ENCODE assay signal across 1 cellular context in genomic region chr1:22093513-22093912, GRCh38.
TF ChIP-seq lines count a peak whose summit lies in the region.

No MANE protein-coding gene starts in this region.

TF ChIP-seq in K562, 482 proteins besides CTCF, POLR2A, EP300 and RAD21:
- TF ChIP-seq CGGBP1 (CRISPR knock-in tag; IDR thresholded peaks at IDR 0.05) (no peak), MCM7 (IDR thresholded peaks at IDR 0.05) (no peak), SUPT5H (IDR thresholded peaks at IDR 0.05) (0 out of 2 replicates have a peak, but pooled peaks have one; percentile 48), TAF15 (IDR thresholded peaks at IDR 0.05; ENCODE audit: low read depth, low read length) (no peak), PKNOX1 (IDR thresholded peaks at IDR 0.05) (no peak), RFX7 (CRISPR knock-in tag; IDR thresholded peaks at IDR 0.05) (no peak), KDM5B (IDR thresholded peaks at IDR 0.05; ENCODE audit: insufficient replicate concordance, low read depth, low read length) (no peak), HMG20B (CRISPR knock-in tag; IDR thresholded peaks at IDR 0.05) (no peak), HSF4 (CRISPR knock-in tag; IDR thresholded peaks at IDR 0.05; ENCODE audit: borderline replicate concordance) (no peak), PTTG1 (tag; IDR thresholded peaks at IDR 0.05; ENCODE audit: low read depth) (no peak), EHMT2 (IDR thresholded peaks at IDR 0.05) (no peak), MBD1 (CRISPR knock-in tag; IDR thresholded peaks at IDR 0.05) (no peak), TFE3 (CRISPR knock-in tag; IDR thresholded peaks at IDR 0.05) (peak; percentile 47), MYNN (IDR thresholded peaks at IDR 0.05) (no peak), MYNN (CRISPR knock-in tag; IDR thresholded peaks at IDR 0.05) (no peak), PHTF2 (CRISPR knock-in tag; IDR thresholded peaks at IDR 0.05) (no peak), TBP (optimal IDR thresholded peaks at IDR 0.05; ENCODE audit: low read depth, low read length) (no peak)
TF ChIP-seq in K562: peak in this region for 2.
